ENCODE assay signal across 32 cellular contexts in genomic region chr15:69988541-69989225, GRCh38.
"Had no signal": no experiment of that assay in that cellular context is flagged by ENCODE, and none has a peak within 500 bp of the region (broad histone marks: within the 10 kb centered on the region; RNA-seq: fewer than 3 reads in every experiment).

No MANE protein-coding gene starts in this region.

- H3K4me2 ChIP-seq: hepatocyte, smooth muscle cell had no signal

- H3K4me1 Mint-ChIP-seq: activated naive CD8-positive, alpha-beta T cell treated with anti-CD3 and anti-CD28 coated beads for 36 hours had no signal

- H3K4me1 ChIP-seq: adrenal gland, gastrocnemius medialis, pancreas, right atrium auricular region, stomach, thyroid gland, upper lobe of left lung, vagina had no signal

- H3K4me3 Mint-ChIP-seq: activated CD4-positive, alpha-beta memory T cell treated with anti-CD3 and anti-CD28 coated beads for 36 hours; activated naive CD4-positive, alpha-beta T cell treated with anti-CD3 and anti-CD28 coated beads for 36 hours; activated naive CD8-positive, alpha-beta T cell treated with anti-CD3 and anti-CD28 coated beads for 36 hours; activated T-helper 1 cell treated with anti-CD3 and anti-CD28 coated beads, Interleukin-12 subunit alpha, Interleukin-12 subunit beta, Interleukin-2, Interleukin-4 antibody, amounts not matched to agents 30 ng/mL and 10 ng/mL and 1 ng/mL, durations not matched to agents 14 hours and 24 hours and 36 hours; naive thymus-derived CD8-positive, alpha-beta T cell; neural crest cell; stimulated activated naive B cell treated with anti-CD40 and anti-IgM and Interleukin-4, amounts not matched to agents 10 μg/mL and 1 μg/mL and 100 μg/mL, for 72 hours had no signal

- H3K36me3 ChIP-seq: adrenal gland, cardiac muscle cell, gastrocnemius medialis, pancreas, right atrium auricular region, stomach, thyroid gland, upper lobe of left lung, vagina had no signal

- DNase-seq: activated CD4-positive, alpha-beta memory T cell treated with anti-CD3 and anti-CD28 coated beads for 36 hours; activated CD4-positive, alpha-beta T cell treated with anti-CD3 and anti-CD28 coated beads for 48 hours; activated CD8-positive, alpha-beta memory T cell treated with anti-CD3 and anti-CD28 coated beads, Interleukin-2, amount 50 U/mL, for 4 hours; activated effector memory CD4-positive, alpha-beta T cell treated with anti-CD3 and anti-CD28 coated beads, Interleukin-2, amount 50 U/mL, for 16 hours; activated naive CD4-positive, alpha-beta T cell treated with anti-CD3 and anti-CD28 coated beads for 36 hours; activated naive CD8-positive, alpha-beta T cell treated with anti-CD3 and anti-CD28 coated beads for 36 hours; activated T-cell treated with anti-CD3 and anti-CD28 coated beads, Interleukin-2, amount 50 U/mL, for 1 hour; adrenal gland; aorta; body of pancreas; dorsolateral prefrontal cortex; effector memory CD4-positive, alpha-beta T cell; erythroblast; gastrocnemius medialis; kidney; naive thymus-derived CD8-positive, alpha-beta T cell; nucleus accumbens; pancreas; stimulated activated CD4-positive, alpha-beta T cell treated with anti-CD3 and anti-CD28 coated beads, Interleukin-1b, Interleukin-23, amount 100 ng/mL, for 48 hours; stimulated activated naive B cell treated with anti-CD40 and anti-IgM and Interleukin-4, amounts not matched to agents 10 μg/mL and 1 μg/mL and 100 μg/mL, for 72 hours; stomach; thyroid gland; upper lobe of left lung had no signal

- H3K27me3 ChIP-seq: body of pancreas, hepatocyte, pancreas, right atrium auricular region, thyroid gland, upper lobe of left lung, vagina had no signal

- H2AFZ ChIP-seq: hepatocyte had no signal

- H3K36me3 Mint-ChIP-seq: activated CD4-positive, alpha-beta memory T cell treated with anti-CD3 and anti-CD28 coated beads for 36 hours; activated naive CD8-positive, alpha-beta T cell treated with anti-CD3 and anti-CD28 coated beads for 36 hours; naive thymus-derived CD8-positive, alpha-beta T cell; stimulated activated naive B cell treated with anti-CD40 and anti-IgM and Interleukin-4, amounts not matched to agents 10 μg/mL and 1 μg/mL and 100 μg/mL, for 72 hours had no signal

- H3K79me2 ChIP-seq: hepatocyte had no signal

- H3K9me3 Mint-ChIP-seq: activated CD4-positive, alpha-beta memory T cell treated with anti-CD3 and anti-CD28 coated beads for 36 hours; activated naive CD4-positive, alpha-beta T cell treated with anti-CD3 and anti-CD28 coated beads for 36 hours; activated naive CD8-positive, alpha-beta T cell treated with anti-CD3 and anti-CD28 coated beads for 36 hours; activated T-helper 1 cell treated with anti-CD3 and anti-CD28 coated beads, Interleukin-12 subunit alpha, Interleukin-12 subunit beta, Interleukin-2, Interleukin-4 antibody, amounts not matched to agents 30 ng/mL and 10 ng/mL and 1 ng/mL, durations not matched to agents 14 hours and 24 hours and 36 hours; naive thymus-derived CD8-positive, alpha-beta T cell; neural crest cell; stimulated activated naive B cell treated with anti-CD40 and anti-IgM and Interleukin-4, amounts not matched to agents 10 μg/mL and 1 μg/mL and 100 μg/mL, for 72 hours had no signal

- H3K4me3 ChIP-seq: adrenal gland, body of pancreas, cardiac muscle cell, coronary artery, dorsolateral prefrontal cortex, gastrocnemius medialis, hepatocyte, pancreas, right atrium auricular region, smooth muscle cell, stomach, thyroid gland, upper lobe of left lung, vagina had no signal

- ATAC-seq: activated CD4-positive, CD25-positive, alpha-beta regulatory T cell treated with anti-CD3 and anti-CD28 coated beads, Interleukin-2, amount 50 U/mL, for 24 hours; body of pancreas; gastrocnemius medialis; naive thymus-derived CD8-positive, alpha-beta T cell; stimulated activated naive B cell treated with anti-CD40 and anti-IgM and Interleukin-4, amounts not matched to agents 10 μg/mL and 1 μg/mL and 100 μg/mL, for 72 hours had no signal

- H3K9me3 ChIP-seq: adrenal gland, body of pancreas, gastrocnemius medialis, pancreas, right atrium auricular region, stomach, thyroid gland, upper lobe of left lung, vagina had no signal

- H3K27ac Mint-ChIP-seq: activated CD4-positive, alpha-beta memory T cell treated with anti-CD3 and anti-CD28 coated beads for 36 hours; activated naive CD4-positive, alpha-beta T cell treated with anti-CD3 and anti-CD28 coated beads for 36 hours; activated naive CD8-positive, alpha-beta T cell treated with anti-CD3 and anti-CD28 coated beads for 36 hours; activated T-helper 1 cell treated with anti-CD3 and anti-CD28 coated beads, Interleukin-12 subunit alpha, Interleukin-12 subunit beta, Interleukin-2, Interleukin-4 antibody, amounts not matched to agents 30 ng/mL and 10 ng/mL and 1 ng/mL, durations not matched to agents 14 hours and 24 hours and 36 hours; stimulated activated naive B cell treated with anti-CD40 and anti-IgM and Interleukin-4, amounts not matched to agents 10 μg/mL and 1 μg/mL and 100 μg/mL, for 72 hours had no signal

- H3K27ac ChIP-seq: adrenal gland, body of pancreas, cardiac muscle cell, coronary artery, dorsolateral prefrontal cortex, gastrocnemius medialis, hepatocyte, pancreas, right atrium auricular region, stomach, thyroid gland, upper lobe of left lung, vagina had no signal
